Comparison of ENCODE assay signal across 15 cellular contexts in the genomic region with DNA sequence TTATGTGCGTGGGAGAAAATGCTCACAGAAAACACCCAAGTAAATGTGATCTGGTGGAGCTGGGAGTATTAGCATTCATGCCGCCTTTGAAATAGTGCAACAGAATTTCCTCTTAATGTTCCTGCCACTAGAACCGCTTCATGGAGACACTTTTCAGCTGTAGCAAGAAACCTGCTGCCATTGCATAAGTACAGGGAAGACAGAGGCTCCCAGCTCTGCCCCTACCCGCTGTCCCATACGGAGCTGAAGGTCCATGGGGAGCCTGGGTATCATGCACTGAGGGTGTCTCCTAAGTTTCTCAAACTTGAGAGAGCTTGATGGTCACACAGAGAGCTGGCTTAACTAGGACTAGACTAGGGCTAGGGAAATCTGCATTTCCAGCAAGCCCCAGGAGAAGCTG. TPM values are rescaled to one million over a fixed set of nuclear protein-coding genes. Genes with fewer than 3 reads are reported as not detected.
DNase-seq lines count a peak whose midpoint lies in the region; ATAC-seq and TF ChIP-seq lines count a peak whose summit lies in the region.
"Had no signal": no experiment of that assay in that cellular context is flagged by ENCODE, and none has a peak within 500 bp of the region (broad histone marks: within the 10 kb centered on the region; RNA-seq: fewer than 3 reads in every experiment).

No MANE protein-coding gene starts in this region.

- no peak overlapping the region for H3K4me3 ChIP-seq in ascending aorta
- no peak overlapping the region for H3K4me3 ChIP-seq in spleen
- no peak overlapping the region for H3K4me3 ChIP-seq in breast epithelium
- no peak overlapping the region for H3K4me3 ChIP-seq in ovary
- H3K4me3 ChIP-seq: heart left ventricle had no signal

- no peak for TF ChIP-seq EP300 in ovary (IDR thresholded peaks at IDR 0.05)

- H3K27ac ChIP-seq in ascending aorta = peak overlapping the region; percentile 7 to 12
- peak overlapping the region; percentile 0 to 81 (median 66) for H3K27ac ChIP-seq in spleen
- peak overlapping the region in 1 of 2 donors; percentile 62 for H3K27ac ChIP-seq in breast epithelium
- no peak overlapping the region for H3K27ac ChIP-seq in ovary

- peak; percentile 4 for ATAC-seq in GM19328 (IDR thresholded peaks at IDR 0.05; ENCODE audit: unreplicated experiment)
- peak; percentile 14 for ATAC-seq in HG02885 (IDR thresholded peaks at IDR 0.05; ENCODE audit: poor library complexity, unreplicated experiment)
- ATAC-seq: heart left ventricle, Right ventricle myocardium inferior had no signal

- H3K4me1 ChIP-seq in ascending aorta (peaks cover 0 to 66% of the 10 kb centered on the region in 2 donors), spleen (peaks cover 14 to 68% (median 58%) of the 10 kb centered on the region in 6 donors), breast epithelium (peaks cover 6 to 9% of the 10 kb centered on the region in 2 donors), ovary (ENCODE audit: insufficient read depth) (peaks cover 6% of the 10 kb centered on the region)

- WGBS in spleen, 5 donors = 27 to 63% (median 53%) methylated on average over 5 of the region's 5 CpGs
- 74 to 86% (median 81%) methylated on average over 5 of the region's 5 CpGs for WGBS in ovary, 3 donors

- no peaks in the 10 kb centered on the region for H3K27me3 ChIP-seq in ascending aorta
- no peaks in the 10 kb centered on the region for H3K27me3 ChIP-seq in spleen (replicated peaks in 1 of 7)
- no peaks in the 10 kb centered on the region for H3K27me3 ChIP-seq in breast epithelium
- no peaks in the 10 kb centered on the region for H3K27me3 ChIP-seq in ovary
- H3K27me3 ChIP-seq: heart left ventricle had no signal

- DNase-seq in ascending aorta (ENCODE audit: low spot score in 2 of 2) = no peak
- DNase-seq in spleen = no peak
- no peak for DNase-seq in breast epithelium (ENCODE audit: low spot score in 2 of 2)
- DNase-seq in ovary = no peak
- no peak for DNase-seq in ecto neural progenitor cell (ENCODE audit: low spot score)
- DNase-seq: activated CD8-positive, alpha-beta memory T cell treated with anti-CD3 and anti-CD28 coated beads, Interleukin-2, amount 50 U/mL, for 4 hours; activated naive CD4-positive, alpha-beta T cell; dermis blood vessel endothelial cell; heart left ventricle; kidney; NCI-H1048; stimulated activated CD4-positive, alpha-beta T cell treated with anti-CD3 and anti-CD28 coated beads, Interleukin-4, amount 100 ng/mL, for 24 hours had no signal

- intact Hi-C loops in ascending aorta (cut with DNase I) (no loop called here), spleen (cut with DNase I; ENCODE audit: low total_unique reads) (loop anchor here (2.0 kb wide), 1 partner anchor 46 kb away; no protein-coding TSS in a partner anchor), breast epithelium (cut with DNase I; ENCODE audit: low total_unique reads) (no loop called here), ovary (cut with DNase I) (no loop called here)

- TF ChIP-seq POLR2A in spleen (IDR thresholded peaks at IDR 0.05) (no peak), breast epithelium (IDR thresholded peaks at IDR 0.05) (no peak), ovary (IDR thresholded peaks at IDR 0.05) (no peak)

- no peaks in the 10 kb centered on the region for H3K36me3 ChIP-seq in ascending aorta
- H3K36me3 ChIP-seq in spleen = no peaks in the 10 kb centered on the region
- no peaks in the 10 kb centered on the region for H3K36me3 ChIP-seq in breast epithelium
- no peaks in the 10 kb centered on the region for H3K36me3 ChIP-seq in ovary

- H3K9me3 ChIP-seq in ascending aorta = no peaks in the 10 kb centered on the region
- H3K9me3 ChIP-seq in spleen = no peaks in the 10 kb centered on the region
- H3K9me3 ChIP-seq in breast epithelium = no peaks in the 10 kb centered on the region
- no peaks in the 10 kb centered on the region for H3K9me3 ChIP-seq in ovary
- H3K9me3 ChIP-seq: heart left ventricle had no signal

- TF ChIP-seq CTCF in ascending aorta (IDR thresholded peaks at IDR 0.05) = no peak
- TF ChIP-seq CTCF in spleen (IDR thresholded peaks at IDR 0.05 in 8 of 11, conservative IDR thresholded peaks at IDR 0.05 in 3 of 11) = no peak
- TF ChIP-seq CTCF in breast epithelium (IDR thresholded peaks at IDR 0.05) = no peak
- no peak for TF ChIP-seq CTCF in ovary (IDR thresholded peaks at IDR 0.05)

RNA-seq across cellular contexts. Expression of gene CRIM1, which starts 49.6 kb away (rescaled TPM):
- 273 TPM for total RNA-seq in ascending aorta
- total RNA-seq in spleen = 100 to 1,000 TPM in 6 of 7 donors, 10 to 100 TPM in 1; 91.5 to 213 (median 120) TPM
- polyA plus RNA-seq in spleen = 10 to 100 TPM in 1 of 3 donors, 1 to 10 TPM in 2; 7.1 to 14.1 (median 7.1) TPM
- 100 to 1,000 TPM; 166 to 187 (median 178) TPM for total RNA-seq in breast epithelium
- 100 to 1,000 TPM in 1 of 7 donors, 10 to 100 TPM in 6; 58.6 to 134 (median 68.1) TPM for total RNA-seq in ovary
- 10 to 100 TPM; 38.4 to 65.0 TPM for polyA plus RNA-seq in ovary

Comparison
In these comparisons a context has a peak if more than half of its experiments do, and no peak if none do; other contexts are left out.
1. H3K27ac ChIP-seq: peak in ascending aorta (2 of 2) and spleen (8 of 8); none in ovary (0 of 2).